Comparison of ENCODE assay signal across 13 cellular contexts in genomic region chr2:152657042-152657441, GRCh38.
DNase-seq lines count a peak whose midpoint lies in the region; ATAC-seq lines count a peak whose summit lies in the region.
"Had no signal": no experiment of that assay in that cellular context is flagged by ENCODE, and none has a peak within 500 bp of the region (broad histone marks: within the 10 kb centered on the region; RNA-seq: fewer than 3 reads in every experiment).

No MANE protein-coding gene starts in this region.

- H3K27me3 Mint-ChIP-seq in activated naive CD8-positive, alpha-beta T cell treated with anti-CD3 and anti-CD28 coated beads for 36 hours = no peaks in the 10 kb centered on the region
- no peaks in the 10 kb centered on the region for H3K27me3 Mint-ChIP-seq in activated T-helper 2 cell treated with anti-CD3 and anti-CD28 coated beads, Interferon-gamma antibody, Interleukin-2, Interleukin-4, amounts not matched to agents 10 μg/mL and 5 μg/mL and 100 μg/mL, durations not matched to agents 14 hours and 24 hours and 36 hours (ENCODE audit: low read depth)
- H3K27me3 Mint-ChIP-seq in T-helper 2 cell treated with Interferon-gamma antibody and Interleukin-4, amounts not matched to agents 5 μg/mL and 100 μg/mL, for 36 hours (ENCODE audit: low read depth) = no peaks in the 10 kb centered on the region

- no peak for DNase-seq in activated naive CD8-positive, alpha-beta T cell treated with anti-CD3 and anti-CD28 coated beads for 36 hours
- DNase-seq in activated T-helper 2 cell treated with anti-CD3 and anti-CD28 coated beads, Interferon-gamma antibody, Interleukin-2, Interleukin-4, amounts not matched to agents 10 μg/mL and 5 μg/mL and 100 μg/mL, durations not matched to agents 14 hours and 24 hours and 36 hours (ENCODE audit: low spot score) = no peak
- no peak for DNase-seq in SHP77 (lab: John Stamatoyannopoulos, UW)
- no peak for DNase-seq in T-helper 2 cell treated with Interferon-gamma antibody and Interleukin-4, amounts not matched to agents 5 μg/mL and 100 μg/mL, for 36 hours (ENCODE audit: low spot score)
- DNase-seq: cerebellar nuclear complex; GF-D8; NK-92 treated with Interleukin-12 subunit alpha and Interleukin-12 subunit beta, amount 100 ng/mL, for 24 hours had no signal

- peak; percentile 75 for ATAC-seq in GM18499 (IDR thresholded peaks at IDR 0.05; ENCODE audit: insufficient read depth, unreplicated experiment)
- ATAC-seq in GM19397 (IDR thresholded peaks at IDR 0.05; ENCODE audit: unreplicated experiment) = peak; percentile 69
- ATAC-seq in HG02981 (IDR thresholded peaks at IDR 0.05; ENCODE audit: unreplicated experiment) = peak; percentile 71
- no peak for ATAC-seq in HG03571 (IDR thresholded peaks at IDR 0.05; ENCODE audit: unreplicated experiment)
- ATAC-seq: HepG2 had no signal

- no peak overlapping the region for H3K4me3 Mint-ChIP-seq in activated naive CD8-positive, alpha-beta T cell treated with anti-CD3 and anti-CD28 coated beads for 36 hours
- H3K4me3 Mint-ChIP-seq in activated T-helper 2 cell treated with anti-CD3 and anti-CD28 coated beads, Interferon-gamma antibody, Interleukin-2, Interleukin-4, amounts not matched to agents 10 μg/mL and 5 μg/mL and 100 μg/mL, durations not matched to agents 14 hours and 24 hours and 36 hours (ENCODE audit: low read depth) = no peak overlapping the region
- H3K4me3 Mint-ChIP-seq in T-helper 2 cell treated with Interferon-gamma antibody and Interleukin-4, amounts not matched to agents 5 μg/mL and 100 μg/mL, for 36 hours = no peak overlapping the region
- H3K4me3 Mint-ChIP-seq: neural crest cell had no signal

- H3K4me1 Mint-ChIP-seq in activated naive CD8-positive, alpha-beta T cell treated with anti-CD3 and anti-CD28 coated beads for 36 hours = peaks cover 14% of the 10 kb centered on the region
- H3K4me1 Mint-ChIP-seq in activated T-helper 2 cell treated with anti-CD3 and anti-CD28 coated beads, Interferon-gamma antibody, Interleukin-2, Interleukin-4, amounts not matched to agents 10 μg/mL and 5 μg/mL and 100 μg/mL, durations not matched to agents 14 hours and 24 hours and 36 hours (ENCODE audit: low read depth) = peaks cover 15% of the 10 kb centered on the region
- peaks cover 3% of the 10 kb centered on the region for H3K4me1 Mint-ChIP-seq in T-helper 2 cell treated with Interferon-gamma antibody and Interleukin-4, amounts not matched to agents 5 μg/mL and 100 μg/mL, for 36 hours (ENCODE audit: low read depth)
- H3K4me1 Mint-ChIP-seq: neural crest cell had no signal

- H3K27ac Mint-ChIP-seq in activated naive CD8-positive, alpha-beta T cell treated with anti-CD3 and anti-CD28 coated beads for 36 hours = peak overlapping the region; percentile 73
- no peak overlapping the region for H3K27ac Mint-ChIP-seq in activated T-helper 2 cell treated with anti-CD3 and anti-CD28 coated beads, Interferon-gamma antibody, Interleukin-2, Interleukin-4, amounts not matched to agents 10 μg/mL and 5 μg/mL and 100 μg/mL, durations not matched to agents 14 hours and 24 hours and 36 hours
- no peak overlapping the region for H3K27ac Mint-ChIP-seq in T-helper 2 cell treated with Interferon-gamma antibody and Interleukin-4, amounts not matched to agents 5 μg/mL and 100 μg/mL, for 36 hours

- H3K9me3 Mint-ChIP-seq in activated naive CD8-positive, alpha-beta T cell treated with anti-CD3 and anti-CD28 coated beads for 36 hours = no peaks in the 10 kb centered on the region
- H3K9me3 Mint-ChIP-seq in activated T-helper 2 cell treated with anti-CD3 and anti-CD28 coated beads, Interferon-gamma antibody, Interleukin-2, Interleukin-4, amounts not matched to agents 10 μg/mL and 5 μg/mL and 100 μg/mL, durations not matched to agents 14 hours and 24 hours and 36 hours = no peaks in the 10 kb centered on the region
- no peaks in the 10 kb centered on the region for H3K9me3 Mint-ChIP-seq in T-helper 2 cell treated with Interferon-gamma antibody and Interleukin-4, amounts not matched to agents 5 μg/mL and 100 μg/mL, for 36 hours
- H3K9me3 Mint-ChIP-seq: neural crest cell had no signal

- peaks cover 23% of the 10 kb centered on the region for H3K36me3 Mint-ChIP-seq in activated naive CD8-positive, alpha-beta T cell treated with anti-CD3 and anti-CD28 coated beads for 36 hours
- H3K36me3 Mint-ChIP-seq in activated T-helper 2 cell treated with anti-CD3 and anti-CD28 coated beads, Interferon-gamma antibody, Interleukin-2, Interleukin-4, amounts not matched to agents 10 μg/mL and 5 μg/mL and 100 μg/mL, durations not matched to agents 14 hours and 24 hours and 36 hours (ENCODE audit: low read depth) = peaks cover 76% of the 10 kb centered on the region
- peaks cover 51% of the 10 kb centered on the region for H3K36me3 Mint-ChIP-seq in T-helper 2 cell treated with Interferon-gamma antibody and Interleukin-4, amounts not matched to agents 5 μg/mL and 100 μg/mL, for 36 hours (ENCODE audit: low read depth)

- intact Hi-C loops in activated T-helper 2 cell treated with anti-CD3 and anti-CD28 coated beads, Interferon-gamma antibody, Interleukin-2, Interleukin-4, amounts not matched to agents 10 μg/mL and 5 μg/mL and 100 μg/mL, durations not matched to agents 14 hours and 24 hours and 36 hours (cut with micrococcal nuclease) = no loop called here
